In the genomic region with DNA sequence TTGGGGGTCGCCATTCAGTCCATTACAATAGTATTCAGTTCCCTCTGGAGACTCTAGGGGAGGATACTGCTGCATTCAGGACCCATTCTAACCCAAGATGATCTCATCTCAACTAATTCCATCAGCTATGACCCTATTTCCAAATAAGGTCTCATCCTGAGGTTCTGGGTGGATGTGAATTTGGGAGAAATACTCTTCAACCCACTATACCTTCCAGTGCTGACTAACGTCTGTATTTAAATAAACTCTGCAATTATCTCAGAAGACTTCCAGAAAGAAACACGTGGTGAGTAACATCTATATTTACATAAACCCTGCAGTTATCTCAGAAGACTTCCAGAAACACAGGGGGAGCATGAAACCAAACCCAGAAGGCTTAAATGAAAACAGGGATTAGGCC, we compare ENCODE assay signal across 1 cellular context.
TF ChIP-seq lines count a peak whose summit lies in the region.

No MANE protein-coding gene starts in this region.

TF ChIP-seq in IMR-90, 13 proteins besides CTCF, POLR2A, EP300 and RAD21 (continued from another document):
- no peak for TF ChIP-seq MAZ (IDR thresholded peaks at IDR 0.05; ENCODE audit: borderline replicate concordance, low read depth, low read length)
- TF ChIP-seq RFX5 (IDR thresholded peaks at IDR 0.05; ENCODE audit: low read depth, low read length), result no peak
- TF ChIP-seq, protein P1, sequence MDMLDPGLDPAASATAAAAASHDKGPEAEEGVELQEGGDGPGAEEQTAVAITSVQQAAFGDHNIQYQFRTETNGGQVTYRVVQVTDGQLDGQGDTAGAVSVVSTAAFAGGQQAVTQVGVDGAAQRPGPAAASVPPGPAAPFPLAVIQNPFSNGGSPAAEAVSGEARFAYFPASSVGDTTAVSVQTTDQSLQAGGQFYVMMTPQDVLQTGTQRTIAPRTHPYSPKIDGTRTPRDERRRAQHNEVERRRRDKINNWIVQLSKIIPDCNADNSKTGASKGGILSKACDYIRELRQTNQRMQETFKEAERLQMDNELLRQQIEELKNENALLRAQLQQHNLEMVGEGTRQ (IDR thresholded peaks at IDR 0.05; ENCODE audit: low read depth, low read length), result no peak
- no peak for TF ChIP-seq FOS (IDR thresholded peaks at IDR 0.05; ENCODE audit: low read depth, low read length)
- TF ChIP-seq MXI1 (IDR thresholded peaks at IDR 0.05; ENCODE audit: borderline replicate concordance, low read depth, low read length), result no peak
- TF ChIP-seq MAFK (IDR thresholded peaks at IDR 0.05; ENCODE audit: low read depth, low read length), result no peak
- no peak for TF ChIP-seq NFE2L2 (IDR thresholded peaks at IDR 0.05; ENCODE audit: low read depth, low read length)
- TF ChIP-seq SMC3 (IDR thresholded peaks at IDR 0.05; ENCODE audit: low read depth, low read length), result no peak
- no peak for TF ChIP-seq BHLHE40 (IDR thresholded peaks at IDR 0.05; ENCODE audit: low read depth, low read length)
- no peak for TF ChIP-seq CEBPB (IDR thresholded peaks at IDR 0.05; ENCODE audit: low read depth, low read length)
TF ChIP-seq in IMR-90: peak in this region for 0.
